1 cellular context compared by ENCODE assay signal in genomic region chr22:42565956-42566355, GRCh38.
TF ChIP-seq lines count a peak whose summit lies in the region.

No MANE protein-coding gene starts in this region.

TF ChIP-seq in IMR-90, 13 proteins besides CTCF, POLR2A, EP300 and RAD21 (continued from another document):
- TF ChIP-seq ELK1 (IDR thresholded peaks at IDR 0.05; ENCODE audit: borderline replicate concordance, low read depth, low read length), result no peak
- TF ChIP-seq CHD1 (IDR thresholded peaks at IDR 0.05; ENCODE audit: low read depth, low read length), result no peak
- TF ChIP-seq SMC3 (IDR thresholded peaks at IDR 0.05; ENCODE audit: low read depth, low read length), result no peak
- no peak for TF ChIP-seq CEBPB (IDR thresholded peaks at IDR 0.05; ENCODE audit: low read depth, low read length)
- no peak for TF ChIP-seq RCOR1 (IDR thresholded peaks at IDR 0.05; ENCODE audit: insufficient replicate concordance, low read length)
- TF ChIP-seq BHLHE40 (IDR thresholded peaks at IDR 0.05; ENCODE audit: low read depth, low read length), result no peak
- TF ChIP-seq MAFK (IDR thresholded peaks at IDR 0.05; ENCODE audit: low read depth, low read length), result no peak
- TF ChIP-seq RFX5 (IDR thresholded peaks at IDR 0.05; ENCODE audit: low read depth, low read length), result no peak
- no peak for TF ChIP-seq FOS (IDR thresholded peaks at IDR 0.05; ENCODE audit: low read depth, low read length)
- no peak for TF ChIP-seq MXI1 (IDR thresholded peaks at IDR 0.05; ENCODE audit: borderline replicate concordance, low read depth, low read length)
